8 cellular contexts compared by ENCODE assay signal in genomic region chr1:156385534-156386031, GRCh38. TPM values are rescaled to one million over a fixed set of nuclear protein-coding genes. Genes with fewer than 3 reads are reported as not detected.
DNase-seq lines count a peak whose midpoint lies in the region; ATAC-seq and TF ChIP-seq lines count a peak whose summit lies in the region.

No MANE protein-coding gene starts in this region.

- WGBS in lung, 2 donors: 6 to 12% methylated on average over 9 of the region's 9 CpGs

- no peaks in the 10 kb centered on the region for H3K36me3 ChIP-seq in lung (ENCODE audit: control insufficient read depth in 2 of 2, insufficient read depth in 2 of 2, low read length in 2 of 2)

- peaks cover 9% of the 10 kb centered on the region for H3K27me3 ChIP-seq in lung (ENCODE audit: control insufficient read depth, insufficient read depth)

- H3K4me1 ChIP-seq in lung (ENCODE audit: control insufficient read depth in 2 of 2, insufficient read depth in 2 of 2, low read length in 2 of 2): no peaks in the 10 kb centered on the region

- no peak overlapping the region for H3K27ac ChIP-seq in coronary artery
- no peak overlapping the region for H3K27ac ChIP-seq in lung (ENCODE audit: low read depth in 1 of 2, low read length in 1 of 2)

- ATAC-seq in lung (ENCODE audit: insufficient read depth, low FRiP score): no peak
- ATAC-seq in HG03520 (IDR thresholded peaks at IDR 0.05; ENCODE audit: unreplicated experiment): no peak

- DNase-seq in AG10803 (ENCODE audit: low read depth) (peak; percentile 60), HCEC 1CT (peak; percentile 73), NCI-H748 treated with DMSO at 0.1 percent for 48 hours (lab: John Stamatoyannopoulos, UW) (peak; percentile 22), coronary artery (ENCODE audit: low spot score) (no peak), lung (ENCODE audit: low spot score) (peak; percentile 51)
- peak; percentile 73 for DNase-seq in activated CD4-positive, alpha-beta T cell treated with anti-CD3 and anti-CD28 coated beads, Interleukin-2, amount 50 U/mL, for 1 hour
- DNase-seq in stimulated activated CD8-positive, alpha-beta memory T cell treated with anti-CD3 and anti-CD28 coated beads, Interleukin-15, amount 100 ng/mL, for 24 hours (ENCODE audit: low read depth): peak; percentile 62

- H3K9me3 ChIP-seq in lung (ENCODE audit: control insufficient read depth in 2 of 2, insufficient read depth in 1 of 2, low read length in 1 of 2): no peaks in the 10 kb centered on the region

- TF ChIP-seq CTCF in AG10803 (conservative IDR thresholded peaks at IDR 0.05; ENCODE audit: low read length): peak; percentile 86
- peak; percentile 90 for TF ChIP-seq CTCF in coronary artery (IDR thresholded peaks at IDR 0.05)
- peak; percentile 73 for TF ChIP-seq CTCF in lung (IDR thresholded peaks at IDR 0.05; ENCODE audit: control extremely low read depth, extremely low read depth)

- no peak overlapping the region for H3K4me3 ChIP-seq in AG10803 (ENCODE audit: low read length)
- no peak overlapping the region for H3K4me3 ChIP-seq in coronary artery
- H3K4me3 ChIP-seq in lung: no peak overlapping the region

RNA-seq across cellular contexts. Expression of gene RHBG, which starts 16.6 kb away (rescaled TPM):
- under 1 TPM; 0.18 to 0.74 TPM for total RNA-seq in lung
- polyA plus RNA-seq in lung: not detected

RNA-seq across cellular contexts. Expression of gene TSACC, which starts 47.3 kb away (rescaled TPM):
- total RNA-seq in lung: not detected
- polyA plus RNA-seq in lung: under 1 TPM; 0.29 to 0.45 TPM

RNA-seq across cellular contexts. Expression of gene CCT3, which starts 47.5 kb away (rescaled TPM):
- 100 to 1,000 TPM; 128 to 149 TPM for total RNA-seq in lung
- polyA plus RNA-seq in lung: 100 to 1,000 TPM in 1 of 2 donors, 10 to 100 TPM in 1; 71.6 to 165 TPM
